Comparison of ENCODE assay signal across 11 cellular contexts in genomic region chr4:110344165-110344564, GRCh38.
DNase-seq lines count a peak whose midpoint lies in the region; TF ChIP-seq lines count a peak whose summit lies in the region.
"Had no signal": no experiment of that assay in that cellular context is flagged by ENCODE, and none has a peak within 500 bp of the region (broad histone marks: within the 10 kb centered on the region; RNA-seq: fewer than 3 reads in every experiment).

No MANE protein-coding gene starts in this region.

- peaks cover 5% of the 10 kb centered on the region for H3K27me3 Mint-ChIP-seq in MCF 10A (ENCODE audit: insufficient read depth, unreplicated experiment)
- H3K27me3 Mint-ChIP-seq in activated T-helper 1 cell treated with anti-CD3 and anti-CD28 coated beads, Interleukin-12 subunit alpha, Interleukin-12 subunit beta, Interleukin-2, Interleukin-4 antibody, amounts not matched to agents 30 ng/mL and 10 ng/mL and 1 ng/mL, durations not matched to agents 14 hours and 24 hours and 36 hours (ENCODE audit: insufficient read depth): peaks cover 14% of the 10 kb centered on the region

- H3K9me3 ChIP-seq in mammary epithelial cell (replicated peaks; ENCODE audit: insufficient read depth, low read length): no peaks in the 10 kb centered on the region
- H3K9me3 ChIP-seq in smooth muscle cell (replicated peaks; ENCODE audit: low read depth): no peaks in the 10 kb centered on the region
- H3K9me3 ChIP-seq: ascending aorta had no signal

- H3K27ac ChIP-seq in mammary epithelial cell (ENCODE audit: insufficient read depth, low read depth, low read length) (no peak overlapping the region), smooth muscle cell (ENCODE audit: low read depth) (no peak overlapping the region)
- H3K27ac ChIP-seq: ascending aorta; BLaER1 treated with 17β-estradiol and CSF1 and Interleukin-3, amounts not matched to agents 10 nM and 100 nM had no signal

- POLR2A ChIA-PET in MCF 10A (lab: Yijun Ruan, JAX): no interaction called here

- intact Hi-C loops in MCF 10A (cut with micrococcal nuclease): loop anchor here (1.0 kb wide), 1 partner anchor 165 kb away; no protein-coding TSS in a partner anchor
- intact Hi-C loops in mammary epithelial cell (cut with micrococcal nuclease): loop anchor here (2.0 kb wide), 1 partner anchor 173 kb away; no protein-coding TSS in a partner anchor
- intact Hi-C loops in activated T-helper 1 cell treated with anti-CD3 and anti-CD28 coated beads, Interleukin-12 subunit alpha, Interleukin-12 subunit beta, Interleukin-2, Interleukin-4 antibody, amounts not matched to agents 30 ng/mL and 10 ng/mL and 1 ng/mL, durations not matched to agents 14 hours and 24 hours and 36 hours (cut with micrococcal nuclease): loop anchor here (2.0 kb wide), 1 partner anchor 171 kb away; no protein-coding TSS in a partner anchor

- H3K4me2 ChIP-seq in mammary epithelial cell (ENCODE audit: insufficient read depth, low read depth, low read length) (no peak overlapping the region), smooth muscle cell (no peak overlapping the region)

- H3F3A ChIP-seq in smooth muscle cell (ENCODE audit: low read depth): no peaks in the 10 kb centered on the region

- peaks cover 1% of the 10 kb centered on the region for H3K27me3 ChIP-seq in mammary epithelial cell (ENCODE audit: insufficient read depth, low read length)
- no peaks in the 10 kb centered on the region for H3K27me3 ChIP-seq in smooth muscle cell (ENCODE audit: low read depth)
- H3K27me3 ChIP-seq: ascending aorta; BLaER1 treated with 17β-estradiol and CSF1 and Interleukin-3, amounts not matched to agents 10 nM and 100 nM had no signal

- H4K20me1 ChIP-seq in mammary epithelial cell (ENCODE audit: insufficient read depth, low read length) (no peaks in the 10 kb centered on the region), smooth muscle cell (ENCODE audit: low read depth) (no peaks in the 10 kb centered on the region)
- H4K20me1 ChIP-seq: BLaER1 treated with 17β-estradiol and CSF1 and Interleukin-3, amounts not matched to agents 10 nM and 100 nM had no signal

- no peaks in the 10 kb centered on the region for H3K9me3 Mint-ChIP-seq in MCF 10A (ENCODE audit: unreplicated experiment)
- H3K9me3 Mint-ChIP-seq in activated T-helper 1 cell treated with anti-CD3 and anti-CD28 coated beads, Interleukin-12 subunit alpha, Interleukin-12 subunit beta, Interleukin-2, Interleukin-4 antibody, amounts not matched to agents 30 ng/mL and 10 ng/mL and 1 ng/mL, durations not matched to agents 14 hours and 24 hours and 36 hours: peaks cover 4% of the 10 kb centered on the region
- H3K9me3 Mint-ChIP-seq: T-helper 2 cell treated with Interferon-gamma antibody and Interleukin-4, amounts not matched to agents 5 μg/mL and 100 μg/mL, for 36 hours had no signal

- H3K79me2 ChIP-seq in mammary epithelial cell (ENCODE audit: insufficient read depth, low read length) (no peaks in the 10 kb centered on the region), smooth muscle cell (ENCODE audit: low read depth) (no peaks in the 10 kb centered on the region)

- no peak overlapping the region for H3K4me3 Mint-ChIP-seq in MCF 10A (ENCODE audit: unreplicated experiment)
- no peak overlapping the region for H3K4me3 Mint-ChIP-seq in activated T-helper 1 cell treated with anti-CD3 and anti-CD28 coated beads, Interleukin-12 subunit alpha, Interleukin-12 subunit beta, Interleukin-2, Interleukin-4 antibody, amounts not matched to agents 30 ng/mL and 10 ng/mL and 1 ng/mL, durations not matched to agents 14 hours and 24 hours and 36 hours
- H3K4me3 Mint-ChIP-seq: T-helper 2 cell treated with Interferon-gamma antibody and Interleukin-4, amounts not matched to agents 5 μg/mL and 100 μg/mL, for 36 hours had no signal

- in situ Hi-C loops in mammary epithelial cell (cut with MboI; ENCODE audit: low sequenced_read_pairs in 2 of 2): no loop called here

- TF ChIP-seq CTCF in MCF 10A (IDR thresholded peaks at IDR 0.05; ENCODE audit: unreplicated experiment) (peak; percentile 18), mammary epithelial cell (conservative IDR thresholded peaks at IDR 0.05 in 1 of 2, IDR thresholded peaks at IDR 0.05 in 1 of 2; ENCODE audit: extremely low read depth in 1 of 2, insufficient read depth in 1 of 2, low read depth in 1 of 2, low read length in 2 of 2) (peak in 1 of 2 donors; percentile 27), fibroblast of mammary gland (conservative IDR thresholded peaks at IDR 0.05; ENCODE audit: control insufficient read depth, insufficient read depth, low read depth, low read length) (peak; percentile 32), smooth muscle cell (IDR thresholded peaks at IDR 0.05; ENCODE audit: borderline replicate concordance, insufficient read depth, poor library complexity, severe bottlenecking) (peak; percentile 69)

- BruUV-seq in MCF 10A (replicated peaks; lab: Mats Ljungman, UMichigan) (no TSS peak), mammary epithelial cell (replicated peaks; lab: Mats Ljungman, UMichigan) (no TSS peak)

- no peak overlapping the region for H3K27ac Mint-ChIP-seq in MCF 10A (ENCODE audit: low read depth, unreplicated experiment)
- no peak overlapping the region for H3K27ac Mint-ChIP-seq in activated T-helper 1 cell treated with anti-CD3 and anti-CD28 coated beads, Interleukin-12 subunit alpha, Interleukin-12 subunit beta, Interleukin-2, Interleukin-4 antibody, amounts not matched to agents 30 ng/mL and 10 ng/mL and 1 ng/mL, durations not matched to agents 14 hours and 24 hours and 36 hours
- H3K27ac Mint-ChIP-seq: T-helper 2 cell treated with Interferon-gamma antibody and Interleukin-4, amounts not matched to agents 5 μg/mL and 100 μg/mL, for 36 hours had no signal

- dilution Hi-C loops in mammary epithelial cell (cut with HindIII; ENCODE audit: low sequenced_read_pairs): no loop called here

- no peaks in the 10 kb centered on the region for H3K36me3 Mint-ChIP-seq in MCF 10A (ENCODE audit: insufficient read depth, unreplicated experiment)
- no peaks in the 10 kb centered on the region for H3K36me3 Mint-ChIP-seq in activated T-helper 1 cell treated with anti-CD3 and anti-CD28 coated beads, Interleukin-12 subunit alpha, Interleukin-12 subunit beta, Interleukin-2, Interleukin-4 antibody, amounts not matched to agents 30 ng/mL and 10 ng/mL and 1 ng/mL, durations not matched to agents 14 hours and 24 hours and 36 hours (ENCODE audit: low read depth)

- H2AFZ ChIP-seq in mammary epithelial cell (ENCODE audit: low read depth, low read length) (no peak overlapping the region), smooth muscle cell (ENCODE audit: low read depth) (peak overlapping the region; percentile 36)

- WGBS in mammary epithelial cell (ENCODE audit: low coverage, missing lambda C conversion rate): 87% methylated on average over 1 of the region's 1 CpG
- 77% methylated on average over 1 of the region's 1 CpG for WGBS in smooth muscle cell (ENCODE audit: low lambda C conversion rate)

- no peaks in the 10 kb centered on the region for H3K4me1 Mint-ChIP-seq in MCF 10A (ENCODE audit: insufficient read depth, unreplicated experiment)
- H3K4me1 Mint-ChIP-seq in activated T-helper 1 cell treated with anti-CD3 and anti-CD28 coated beads, Interleukin-12 subunit alpha, Interleukin-12 subunit beta, Interleukin-2, Interleukin-4 antibody, amounts not matched to agents 30 ng/mL and 10 ng/mL and 1 ng/mL, durations not matched to agents 14 hours and 24 hours and 36 hours (ENCODE audit: low read depth): peaks cover 7% of the 10 kb centered on the region

- CTCF ChIA-PET in MCF 10A (lab: Yijun Ruan, JAX) (interaction anchor here (0.6 to 4.0 kb wide), 17 partner anchors 9 to 1702 kb away, joined by 3 to 43 read pairs (median 4); no protein-coding TSS in a partner anchor), mammary epithelial cell (lab: Charles Lee; ENCODE audit: low non-redundant PET) (interaction anchor here (0.5 to 0.6 kb wide), 2 partner anchors 46 to 169 kb away, joined by 3 read pairs; no protein-coding TSS in a partner anchor)

- H3K9ac ChIP-seq in mammary epithelial cell (ENCODE audit: insufficient read depth, low read length) (no peak overlapping the region), smooth muscle cell (ENCODE audit: low read depth) (no peak overlapping the region)
- H3K9ac ChIP-seq: BLaER1 treated with 17β-estradiol and CSF1 and Interleukin-3, amounts not matched to agents 10 nM and 100 nM had no signal

- no peaks in the 10 kb centered on the region for H3K36me3 ChIP-seq in mammary epithelial cell (ENCODE audit: insufficient read depth, low read length)
- H3K36me3 ChIP-seq in smooth muscle cell (ENCODE audit: low read depth): no peaks in the 10 kb centered on the region
- H3K36me3 ChIP-seq: ascending aorta; BLaER1 treated with 17β-estradiol and CSF1 and Interleukin-3, amounts not matched to agents 10 nM and 100 nM had no signal

- no peaks in the 10 kb centered on the region for H3K4me1 ChIP-seq in mammary epithelial cell (ENCODE audit: insufficient read depth, low read length)
- no peaks in the 10 kb centered on the region for H3K4me1 ChIP-seq in smooth muscle cell (ENCODE audit: low read depth)
- H3K4me1 ChIP-seq: ascending aorta had no signal

- H3K4me3 ChIP-seq in mammary epithelial cell (replicated peaks in 1 of 3; ENCODE audit: insufficient read depth in 1 of 3, low read depth in 2 of 3, low read length in 3 of 3): no peak overlapping the region
- no peak overlapping the region for H3K4me3 ChIP-seq in fibroblast of mammary gland (ENCODE audit: control insufficient read depth, low read depth, low read length)
- no peak overlapping the region for H3K4me3 ChIP-seq in smooth muscle cell
- H3K4me3 ChIP-seq: ascending aorta; BLaER1 treated with 17β-estradiol and CSF1 and Interleukin-3, amounts not matched to agents 10 nM and 100 nM had no signal

- DNase-seq in MCF 10A (ENCODE audit: unreplicated experiment) (peak; percentile 22), mammary epithelial cell (no peak), NCI-H345 (lab: John Stamatoyannopoulos, UW) (peak; percentile 6), fibroblast of mammary gland (ENCODE audit: low read depth) (peak; percentile 2), smooth muscle cell (lab: John Stamatoyannopoulos, UW; ENCODE audit: unreplicated experiment) (no peak), cortex of kidney (lab: John Stamatoyannopoulos, UW) (no peak)
- no peak for DNase-seq in stimulated activated CD4-positive, alpha-beta T cell treated with anti-CD3 and anti-CD28 coated beads, Interleukin-4, amount 100 ng/mL, for 1 hour
- no peak for DNase-seq in activated T-helper 1 cell treated with anti-CD3 and anti-CD28 coated beads, Interleukin-12 subunit alpha, Interleukin-12 subunit beta, Interleukin-2, Interleukin-4 antibody, amounts not matched to agents 30 ng/mL and 10 ng/mL and 1 ng/mL, durations not matched to agents 14 hours and 24 hours and 36 hours (ENCODE audit: low spot score)

Comparison
In these comparisons a context has a peak if more than half of its experiments do, and no peak if none do; other contexts are left out.
1. DNase-seq: peak in MCF 10A (single experiment), NCI-H345 (single experiment) and fibroblast of mammary gland (single experiment); none in mammary epithelial cell (single experiment), smooth muscle cell (single experiment), cortex of kidney (single experiment), stimulated activated CD4-positive, alpha-beta T cell treated with anti-CD3 and anti-CD28 coated beads, Interleukin-4, amount 100 ng/mL, for 1 hour (single experiment) and activated T-helper 1 cell treated with anti-CD3 and anti-CD28 coated beads, Interleukin-12 subunit alpha, Interleukin-12 subunit beta, Interleukin-2, Interleukin-4 antibody, amounts not matched to agents 30 ng/mL and 10 ng/mL and 1 ng/mL, durations not matched to agents 14 hours and 24 hours and 36 hours (single experiment).